15 cellular contexts compared by ENCODE assay signal in genomic region chr7:28442540-28443420, GRCh38. TPM values are rescaled to one million over a fixed set of nuclear protein-coding genes. Genes with fewer than 3 reads are reported as not detected.
DNase-seq lines count a peak whose midpoint lies in the region; ATAC-seq and TF ChIP-seq lines count a peak whose summit lies in the region.
"Had no signal": no experiment of that assay in that cellular context is flagged by ENCODE, and none has a peak within 500 bp of the region (broad histone marks: within the 10 kb centered on the region; RNA-seq: fewer than 3 reads in every experiment).

No MANE protein-coding gene starts in this region.

- 97% methylated on average over 5 of the region's 5 CpGs for WGBS in hepatocyte (ENCODE audit: low lambda C conversion rate, missing lambda C conversion rate)

- no peak overlapping the region for H3K4me2 ChIP-seq in hepatocyte

- H2AFZ ChIP-seq in hepatocyte: no peak overlapping the region

- H3K27me3 Mint-ChIP-seq in activated CD8-positive, alpha-beta T cell treated with anti-CD3 and anti-CD28 coated beads for 36 hours: peaks cover 16% of the 10 kb centered on the region
- peaks cover 13% of the 10 kb centered on the region for H3K27me3 Mint-ChIP-seq in activated CD8-positive, alpha-beta T cell treated with anti-CD3 and anti-CD28 coated beads, Interleukin-2, amount 10 ng/mL, durations not matched to agents 7 days and 5 days (ENCODE audit: low read depth)
- no peaks in the 10 kb centered on the region for H3K27me3 Mint-ChIP-seq in WTC11 (ENCODE audit: low read depth)

- H3K9me3 ChIP-seq in hepatocyte (ENCODE audit: low read depth): no peaks in the 10 kb centered on the region
- H3K9me3 ChIP-seq: SJCRH30 had no signal

- intact Hi-C loops in activated CD8-positive, alpha-beta T cell treated with anti-CD3 and anti-CD28 coated beads for 36 hours (cut with micrococcal nuclease): no loop called here

- H3K4me3 Mint-ChIP-seq in activated CD8-positive, alpha-beta T cell treated with anti-CD3 and anti-CD28 coated beads for 36 hours: no peak overlapping the region
- H3K4me3 Mint-ChIP-seq in activated CD8-positive, alpha-beta T cell treated with anti-CD3 and anti-CD28 coated beads, Interleukin-2, amount 10 ng/mL, durations not matched to agents 7 days and 5 days: no peak overlapping the region
- H3K4me3 Mint-ChIP-seq in WTC11: no peak overlapping the region
- H3K4me3 Mint-ChIP-seq: CD8-positive, alpha-beta T cell; H9; mesothelial cell of epicardium had no signal

- no peaks in the 10 kb centered on the region for H3K36me3 Mint-ChIP-seq in activated CD8-positive, alpha-beta T cell treated with anti-CD3 and anti-CD28 coated beads for 36 hours (ENCODE audit: low read depth)
- no peaks in the 10 kb centered on the region for H3K36me3 Mint-ChIP-seq in activated CD8-positive, alpha-beta T cell treated with anti-CD3 and anti-CD28 coated beads, Interleukin-2, amount 10 ng/mL, durations not matched to agents 7 days and 5 days (ENCODE audit: low read depth)
- H3K36me3 Mint-ChIP-seq in WTC11: no peaks in the 10 kb centered on the region
- H3K36me3 Mint-ChIP-seq: CD8-positive, alpha-beta T cell; mesothelial cell of epicardium had no signal

- no peaks in the 10 kb centered on the region for H4K20me1 ChIP-seq in hepatocyte (ENCODE audit: insufficient read depth, poor library complexity, severe bottlenecking)

- no peaks in the 10 kb centered on the region for H3K9me2 ChIP-seq in hepatocyte (replicated peaks; ENCODE audit: insufficient read depth)

- peaks cover 10% of the 10 kb centered on the region for H3K4me1 Mint-ChIP-seq in activated CD8-positive, alpha-beta T cell treated with anti-CD3 and anti-CD28 coated beads for 36 hours (ENCODE audit: low read depth)
- no peaks in the 10 kb centered on the region for H3K4me1 Mint-ChIP-seq in activated CD8-positive, alpha-beta T cell treated with anti-CD3 and anti-CD28 coated beads, Interleukin-2, amount 10 ng/mL, durations not matched to agents 7 days and 5 days (ENCODE audit: low read depth)
- peaks cover 4% of the 10 kb centered on the region for H3K4me1 Mint-ChIP-seq in WTC11
- H3K4me1 Mint-ChIP-seq: mesothelial cell of epicardium had no signal

- TF ChIP-seq CTCF in activated CD8-positive, alpha-beta T cell treated with anti-CD3 and anti-CD28 coated beads for 36 hours (IDR thresholded peaks at IDR 0.05): no peak
- TF ChIP-seq CTCF in hepatocyte (IDR thresholded peaks at IDR 0.05; ENCODE audit: poor library complexity): no peak
- TF ChIP-seq CTCF in WTC11 (IDR thresholded peaks at IDR 0.05): no peak

- no peak overlapping the region for H3K27ac ChIP-seq in hepatocyte
- H3K27ac ChIP-seq: SJCRH30 had no signal

- no peaks in the 10 kb centered on the region for H3K4me1 ChIP-seq in hepatocyte (ENCODE audit: insufficient read depth)
- H3K4me1 ChIP-seq: SJCRH30 had no signal

- CTCF ChIA-PET in activated CD8-positive, alpha-beta T cell treated with anti-CD3 and anti-CD28 coated beads for 36 hours (lab: Charles Lee): interaction anchor here (0.7 kb wide), 1 partner anchor 1968 kb away, joined by 3 read pairs; no protein-coding TSS in a partner anchor
- CTCF ChIA-PET in activated CD8-positive, alpha-beta T cell treated with anti-CD3 and anti-CD28 coated beads, Interleukin-2, amount 10 ng/mL, durations not matched to agents 7 days and 5 days (lab: Charles Lee): no interaction called here
- CTCF ChIA-PET in WTC11 (lab: Charles Lee): no interaction called here

- H3K36me3 ChIP-seq in hepatocyte (replicated peaks; ENCODE audit: insufficient read depth, low read depth): no peaks in the 10 kb centered on the region
- H3K36me3 ChIP-seq: SJCRH30 had no signal

- no peak overlapping the region for H3K27ac Mint-ChIP-seq in activated CD8-positive, alpha-beta T cell treated with anti-CD3 and anti-CD28 coated beads for 36 hours
- no peak overlapping the region for H3K27ac Mint-ChIP-seq in activated CD8-positive, alpha-beta T cell treated with anti-CD3 and anti-CD28 coated beads, Interleukin-2, amount 10 ng/mL, durations not matched to agents 7 days and 5 days
- no peak overlapping the region for H3K27ac Mint-ChIP-seq in WTC11
- H3K27ac Mint-ChIP-seq: CD8-positive, alpha-beta T cell; H9; mesothelial cell of epicardium had no signal

- H3K4me3 ChIP-seq in hepatocyte: no peak overlapping the region
- H3K4me3 ChIP-seq: SJCRH30 had no signal

- H3K79me2 ChIP-seq in hepatocyte: no peaks in the 10 kb centered on the region

- no peak for DNase-seq in activated CD8-positive, alpha-beta T cell treated with anti-CD3 and anti-CD28 coated beads for 36 hours
- DNase-seq in activated CD8-positive, alpha-beta T cell treated with anti-CD3 and anti-CD28 coated beads, Interleukin-2, amount 10 ng/mL, durations not matched to agents 7 days and 5 days: no peak
- peak; percentile 74 for DNase-seq in RKO (ENCODE audit: low spot score)
- peak; percentile 7 for DNase-seq in hepatocyte (ENCODE audit: low spot score)
- no peak for DNase-seq in SW480 (ENCODE audit: low spot score)
- DNase-seq in WTC11 (ENCODE audit: low spot score): no peak
- DNase-seq: activated effector memory CD4-positive, alpha-beta T cell treated with anti-CD3 and anti-CD28 coated beads, Interleukin-2, amount 50 U/mL, for 16 hours; CD8-positive, alpha-beta T cell; H9; kidney; SJCRH30; T1000 had no signal

- POLR2A ChIA-PET in activated CD8-positive, alpha-beta T cell treated with anti-CD3 and anti-CD28 coated beads for 36 hours (lab: Charles Lee): no interaction called here
- POLR2A ChIA-PET in activated CD8-positive, alpha-beta T cell treated with anti-CD3 and anti-CD28 coated beads, Interleukin-2, amount 10 ng/mL, durations not matched to agents 7 days and 5 days (lab: Charles Lee): no interaction called here
- POLR2A ChIA-PET in WTC11 (lab: Charles Lee): no interaction called here

- ATAC-seq in activated CD8-positive, alpha-beta T cell treated with anti-CD3 and anti-CD28 coated beads for 36 hours: peak; percentile 49
- no peak for ATAC-seq in activated CD8-positive, alpha-beta T cell treated with anti-CD3 and anti-CD28 coated beads, Interleukin-2, amount 10 ng/mL, durations not matched to agents 7 days and 5 days
- ATAC-seq in GM18861 (IDR thresholded peaks at IDR 0.05; ENCODE audit: unreplicated experiment) (peak; percentile 46), HG03045 (IDR thresholded peaks at IDR 0.05; ENCODE audit: unreplicated experiment) (no peak), WTC11 (no peak)
- ATAC-seq: CD8-positive, alpha-beta T cell had no signal

- no peaks in the 10 kb centered on the region for H3K9me3 Mint-ChIP-seq in activated CD8-positive, alpha-beta T cell treated with anti-CD3 and anti-CD28 coated beads for 36 hours
- no peaks in the 10 kb centered on the region for H3K9me3 Mint-ChIP-seq in activated CD8-positive, alpha-beta T cell treated with anti-CD3 and anti-CD28 coated beads, Interleukin-2, amount 10 ng/mL, durations not matched to agents 7 days and 5 days (ENCODE audit: insufficient read depth)
- peaks cover 3% of the 10 kb centered on the region; the same call in 1 of the 2 replicates for H3K9me3 Mint-ChIP-seq in WTC11
- H3K9me3 Mint-ChIP-seq: CD8-positive, alpha-beta T cell; H9 had no signal

- peaks cover 4% of the 10 kb centered on the region for H3K27me3 ChIP-seq in hepatocyte
- H3K27me3 ChIP-seq: SJCRH30 had no signal

TF ChIP-seq in WTC11, 78 proteins besides CTCF, POLR2A, EP300 and RAD21:
- no peak for TF ChIP-seq ZNF423 (CRISPR knock-in tag; IDR thresholded peaks at IDR 0.05)
- no peak for TF ChIP-seq ZNF416 (CRISPR knock-in tag; IDR thresholded peaks at IDR 0.05)
- TF ChIP-seq GTF2I (CRISPR knock-in tag; conservative IDR thresholded peaks at IDR 0.05): no peak
- no peak for TF ChIP-seq FOXP1 (CRISPR knock-in tag; IDR thresholded peaks at IDR 0.05; ENCODE audit: borderline replicate concordance)
- no peak for TF ChIP-seq ZNF121 (CRISPR knock-in tag; IDR thresholded peaks at IDR 0.05)
- no peak for TF ChIP-seq FOXK1 (CRISPR knock-in tag; IDR thresholded peaks at IDR 0.05)
- no peak for TF ChIP-seq PRRX2 (CRISPR knock-in tag; IDR thresholded peaks at IDR 0.05)
- no peak for TF ChIP-seq E2F5 (CRISPR knock-in tag; IDR thresholded peaks at IDR 0.05)

RNA-seq across cellular contexts. Expression of gene CREB5, which starts 30.5 kb away (rescaled TPM):
- total RNA-seq in activated CD8-positive, alpha-beta T cell treated with anti-CD3 and anti-CD28 coated beads for 36 hours: 1 to 10 TPM; 1.2 to 1.5 TPM
- total RNA-seq in activated CD8-positive, alpha-beta T cell treated with anti-CD3 and anti-CD28 coated beads, Interleukin-2, amount 10 ng/mL, durations not matched to agents 7 days and 5 days: not detected
- total RNA-seq in hepatocyte (12.2 and 27.9 TPM in 2 replicates), WTC11 (2021) (1.1 to 1.7 TPM (median 1.3 TPM) in 3 replicates)
- 14.0 and 18.4 TPM in 2 replicates for polyA plus RNA-seq in hepatocyte
- total RNA-seq: CD8-positive, alpha-beta T cell had no signal

Comparison
In these comparisons a context has a peak if more than half of its experiments do, and no peak if none do; other contexts are left out.
1. ATAC-seq: peak in activated CD8-positive, alpha-beta T cell treated with anti-CD3 and anti-CD28 coated beads for 36 hours (single experiment) and GM18861 (single experiment); none in activated CD8-positive, alpha-beta T cell treated with anti-CD3 and anti-CD28 coated beads, Interleukin-2, amount 10 ng/mL, durations not matched to agents 7 days and 5 days (single experiment), HG03045 (single experiment) and WTC11 (single experiment).
2. DNase-seq: peak in RKO (single experiment) and hepatocyte (single experiment); none in activated CD8-positive, alpha-beta T cell treated with anti-CD3 and anti-CD28 coated beads for 36 hours (single experiment), activated CD8-positive, alpha-beta T cell treated with anti-CD3 and anti-CD28 coated beads, Interleukin-2, amount 10 ng/mL, durations not matched to agents 7 days and 5 days (single experiment), SW480 (single experiment) and WTC11 (single experiment).